In genomic region chr14:23539209-23539866, GRCh38 we compare ENCODE assay signal across 8 cellular contexts. TPM values are rescaled to one million over a fixed set of nuclear protein-coding genes. Genes with fewer than 3 reads are reported as not detected.
DNase-seq lines count a peak whose midpoint lies in the region; ATAC-seq and TF ChIP-seq lines count a peak whose summit lies in the region.

No MANE protein-coding gene starts in this region.

- no peaks in the 10 kb centered on the region for H3K9me3 Mint-ChIP-seq in CD8-positive, alpha-beta T cell
- no peaks in the 10 kb centered on the region for H3K9me3 Mint-ChIP-seq in activated naive CD4-positive, alpha-beta T cell treated with anti-CD3 and anti-CD28 coated beads, Interleukin-2, amount 50 U/mL, for 72 hours
- H3K9me3 Mint-ChIP-seq in progenitor cell of endocrine pancreas (ENCODE audit: low read depth) = no peaks in the 10 kb centered on the region

- POLR2A ChIA-PET in CD8-positive, alpha-beta T cell (lab: Charles Lee) = no interaction called here

- H3K27ac Mint-ChIP-seq in CD8-positive, alpha-beta T cell = no peak overlapping the region
- H3K27ac Mint-ChIP-seq in activated naive CD4-positive, alpha-beta T cell treated with anti-CD3 and anti-CD28 coated beads, Interleukin-2, amount 50 U/mL, for 72 hours = no peak overlapping the region
- peak overlapping the region; percentile 76 for H3K27ac Mint-ChIP-seq in progenitor cell of endocrine pancreas

- H3K27me3 ChIP-seq in CD8-positive, alpha-beta T cell (ENCODE audit: insufficient read depth, low read length) = no peaks in the 10 kb centered on the region
- no peaks in the 10 kb centered on the region for H3K27me3 ChIP-seq in heart left ventricle

- intact Hi-C loops in CD8-positive, alpha-beta T cell (cut with DNase I, micrococcal nuclease) = loop anchor here (1.0 kb wide), 2 partner anchors 20 to 61 kb away; no protein-coding TSS in a partner anchor
- intact Hi-C loops in heart left ventricle (cut with DNase I) = loop anchor here in 1 of 10 donors (10.0 kb wide), 1 partner anchor 55 kb away; no protein-coding TSS in a partner anchor

- H3K36me3 Mint-ChIP-seq in CD8-positive, alpha-beta T cell = no peaks in the 10 kb centered on the region
- H3K36me3 Mint-ChIP-seq in activated naive CD4-positive, alpha-beta T cell treated with anti-CD3 and anti-CD28 coated beads, Interleukin-2, amount 50 U/mL, for 72 hours = no peaks in the 10 kb centered on the region
- peaks cover 4% of the 10 kb centered on the region for H3K36me3 Mint-ChIP-seq in progenitor cell of endocrine pancreas (ENCODE audit: insufficient read depth)

- H3K36me3 ChIP-seq in CD8-positive, alpha-beta T cell (ENCODE audit: insufficient read depth, low read length) = no peaks in the 10 kb centered on the region
- no peaks in the 10 kb centered on the region for H3K36me3 ChIP-seq in heart left ventricle

- H3K4me3 Mint-ChIP-seq in CD8-positive, alpha-beta T cell = no peak overlapping the region
- H3K4me3 Mint-ChIP-seq in progenitor cell of endocrine pancreas (ENCODE audit: low read depth) = peak overlapping the region; percentile 31

- H3K27me3 Mint-ChIP-seq in CD8-positive, alpha-beta T cell (ENCODE audit: low read depth) = no peaks in the 10 kb centered on the region
- H3K27me3 Mint-ChIP-seq in progenitor cell of endocrine pancreas = no peaks in the 10 kb centered on the region

- H3K4me1 ChIP-seq in CD8-positive, alpha-beta T cell (ENCODE audit: insufficient read depth, low read length) = no peaks in the 10 kb centered on the region
- peaks cover 0 to 4% (median under 1%) of the 10 kb centered on the region in 12 donors for H3K4me1 ChIP-seq in heart left ventricle

- no peak overlapping the region for H3K27ac ChIP-seq in CD8-positive, alpha-beta T cell (ENCODE audit: low read depth, low read length)
- no peak overlapping the region for H3K27ac ChIP-seq in heart left ventricle

- no peaks in the 10 kb centered on the region for H3K9me3 ChIP-seq in CD8-positive, alpha-beta T cell (ENCODE audit: low read length)
- no peaks in the 10 kb centered on the region for H3K9me3 ChIP-seq in heart left ventricle

- no peak overlapping the region for H3K4me3 ChIP-seq in CD8-positive, alpha-beta T cell (ENCODE audit: low read depth, low read length)
- H3K4me3 ChIP-seq in heart left ventricle = no peak overlapping the region

- ATAC-seq in CD8-positive, alpha-beta T cell = peak; percentile 84
- ATAC-seq in GM18909 (IDR thresholded peaks at IDR 0.05; ENCODE audit: poor library complexity, unreplicated experiment) (peak; percentile 44), heart left ventricle (peak in 3 of 4 donors; percentile 61 to 70 (median 65)), HG02588 (IDR thresholded peaks at IDR 0.05; ENCODE audit: unreplicated experiment) (no peak), GM19035 (IDR thresholded peaks at IDR 0.05; ENCODE audit: unreplicated experiment) (no peak)
- peak; percentile 72 to 77 for ATAC-seq in activated naive CD4-positive, alpha-beta T cell treated with anti-CD3 and anti-CD28 coated beads, Interleukin-2, amount 50 U/mL, for 72 hours

- DNase-seq in CD8-positive, alpha-beta T cell = peak in 1 of 7 experiments; percentile 28
- peak; percentile 73 for DNase-seq in NCI-H1694 treated with DMSO at 0.1 percent for 48 hours (lab: John Stamatoyannopoulos, UW)
- peak in 1 of 2 donors; percentile 41 for DNase-seq in activated naive CD4-positive, alpha-beta T cell treated with anti-CD3 and anti-CD28 coated beads, Interleukin-2, amount 50 U/mL, for 72 hours (ENCODE audit: low spot score in 2 of 2)
- no peak for DNase-seq in heart left ventricle
- DNase-seq in progenitor cell of endocrine pancreas (ENCODE audit: low spot score, unreplicated experiment) = peak; percentile 34

- CTCF ChIA-PET in CD8-positive, alpha-beta T cell (lab: Charles Lee) = interaction anchor here (0.9 to 7.5 kb wide), 13 partner anchors 9 to 66 kb away, joined by 3 to 72 read pairs (median 6); no protein-coding TSS in a partner anchor

- H3K4me1 Mint-ChIP-seq in CD8-positive, alpha-beta T cell (ENCODE audit: low read depth) = peaks cover 2% of the 10 kb centered on the region
- H3K4me1 Mint-ChIP-seq in progenitor cell of endocrine pancreas (ENCODE audit: low read depth) = peaks cover 17% of the 10 kb centered on the region

- 22 to 29% (median 25%) methylated on average over 7 of the region's 7 CpGs for WGBS in heart left ventricle, 4 donors

- TF ChIP-seq CTCF in CD8-positive, alpha-beta T cell (IDR thresholded peaks at IDR 0.05) = peak; percentile 64
- TF ChIP-seq CTCF in heart left ventricle (IDR thresholded peaks at IDR 0.05) (peak; percentile 56 to 77 (median 70)), progenitor cell of endocrine pancreas (IDR thresholded peaks at IDR 0.05; ENCODE audit: unreplicated experiment) (peak; percentile 80)

- no peak for TF ChIP-seq POLR2A in heart left ventricle (IDR thresholded peaks at IDR 0.05)

RNA-seq across cellular contexts. Expression of gene ZFHX2, which starts 12.2 kb away (rescaled TPM):
- under 1 TPM; 0.24 to 0.25 TPM for total RNA-seq in CD8-positive, alpha-beta T cell
- 1 to 10 TPM; 1.1 to 2.5 TPM for total RNA-seq in activated naive CD4-positive, alpha-beta T cell treated with anti-CD3 and anti-CD28 coated beads, Interleukin-2, amount 50 U/mL, for 72 hours
- total RNA-seq in heart left ventricle = 1 to 10 TPM in 3 of 9 donors, under 1 TPM in 6; 0.47 to 2.3 (median 0.88) TPM
- under 1 TPM; 0.24 to 0.88 TPM for polyA plus RNA-seq in heart left ventricle
- 13.6 and 16.4 TPM in 2 replicates for total RNA-seq in progenitor cell of endocrine pancreas

RNA-seq across cellular contexts. Expression of gene THTPA, which starts 16.7 kb away (rescaled TPM):
- 10 to 100 TPM; 10.7 to 12.4 TPM for total RNA-seq in CD8-positive, alpha-beta T cell
- 1 to 10 TPM; 5.9 to 6.5 TPM for total RNA-seq in activated naive CD4-positive, alpha-beta T cell treated with anti-CD3 and anti-CD28 coated beads, Interleukin-2, amount 50 U/mL, for 72 hours
- total RNA-seq in heart left ventricle (10 to 100 TPM; 13.0 to 30.9 (median 18.9) TPM), progenitor cell of endocrine pancreas (17.3 and 20.6 TPM in 2 replicates)
- 10 to 100 TPM in 1 of 2 donors, 1 to 10 TPM in 1; 9.1 to 28.7 TPM for polyA plus RNA-seq in heart left ventricle

RNA-seq across cellular contexts. Expression of gene AP1G2, which starts 28.3 kb away (rescaled TPM):
- 100 to 1,000 TPM; 153 to 160 TPM for total RNA-seq in CD8-positive, alpha-beta T cell
- total RNA-seq in activated naive CD4-positive, alpha-beta T cell treated with anti-CD3 and anti-CD28 coated beads, Interleukin-2, amount 50 U/mL, for 72 hours = 100 to 1,000 TPM; 193 to 370 TPM
- total RNA-seq in heart left ventricle (10 to 100 TPM in 5 of 9 donors, 1 to 10 TPM in 4; 7.2 to 33.8 (median 11.6) TPM), progenitor cell of endocrine pancreas (262 and 268 TPM in 2 replicates)
- 10 to 100 TPM in 1 of 2 donors, 1 to 10 TPM in 1; 8.8 to 16.6 TPM for polyA plus RNA-seq in heart left ventricle

RNA-seq across cellular contexts. Expression of gene JPH4, which starts 39.3 kb away (rescaled TPM):
- not detected for total RNA-seq in CD8-positive, alpha-beta T cell
- total RNA-seq in activated naive CD4-positive, alpha-beta T cell treated with anti-CD3 and anti-CD28 coated beads, Interleukin-2, amount 50 U/mL, for 72 hours = not detected
- under 1 TPM in 8 of 9 donors, not detected in 1; 0.10 to 0.59 (median 0.26) TPM for total RNA-seq in heart left ventricle
- polyA plus RNA-seq in heart left ventricle = under 1 TPM; 0.12 to 0.23 TPM
- total RNA-seq in progenitor cell of endocrine pancreas = not detected in 2 replicates

Comparison
In these comparisons a context has a peak if more than half of its experiments do, and no peak if none do; other contexts are left out.
1. ATAC-seq: peak in CD8-positive, alpha-beta T cell (single experiment), GM18909 (single experiment), activated naive CD4-positive, alpha-beta T cell treated with anti-CD3 and anti-CD28 coated beads, Interleukin-2, amount 50 U/mL, for 72 hours (2 of 2) and heart left ventricle (3 of 4); none in HG02588 (single experiment) and GM19035 (single experiment).
2. DNase-seq: peak in NCI-H1694 treated with DMSO at 0.1 percent for 48 hours (single experiment) and progenitor cell of endocrine pancreas (single experiment); none in heart left ventricle (0 of 5).
3. Peak in every context shown above with its lines, with median percentiles within 50 percentile points of each other: CTCF ChIP-seq.